Comparison of ENCODE assay signal across 33 cellular contexts in genomic region chr12:25531502-25532052, GRCh38.
"Had no signal": no experiment of that assay in that cellular context is flagged by ENCODE, and none has a peak within 500 bp of the region (broad histone marks: within the 10 kb centered on the region; RNA-seq: fewer than 3 reads in every experiment).

No MANE protein-coding gene starts in this region.

- ATAC-seq: activated CD8-positive, alpha-beta T cell treated with anti-CD3 and anti-CD28 coated beads for 36 hours; activated naive CD4-positive, alpha-beta T cell treated with anti-CD3 and anti-CD28 coated beads, Interleukin-2, amount 50 U/mL, for 72 hours; activated T-cell treated with anti-CD3 and anti-CD28 coated beads, Interleukin-2, amount 50 U/mL, for 4 hours; activated T-cell treated with anti-CD3 and anti-CD28 coated beads, Interleukin-2, amount 50 U/mL, for 72 hours; activated T-helper 17 cell treated with anti-CD3 and anti-CD28 coated beads, Interleukin-2, amount 50 U/mL, for 72 hours; body of pancreas had no signal

- H3K4me1 ChIP-seq: adrenal gland, body of pancreas, breast epithelium had no signal

- DNase-seq: activated B cell treated with CpG ODN at 0.5 μM for 24 hours; activated CD4-positive, alpha-beta memory T cell treated with anti-CD3 and anti-CD28 coated beads for 36 hours; activated CD4-positive, alpha-beta T cell treated with anti-CD3 and anti-CD28 coated beads for 4 hours; activated CD4-positive, alpha-beta T cell treated with anti-CD3 and anti-CD28 coated beads, Interleukin-2, amount 10 ng/mL, durations not matched to agents 24 days and 14 days; activated CD4-positive, alpha-beta T cell treated with anti-CD3 and anti-CD28 coated beads, Interleukin-2, amount 50 U/mL, for 1 hour; activated CD4-positive, alpha-beta T cell treated with anti-CD3 and anti-CD28 coated beads, Interleukin-2, amount 50 U/mL, for 4 hours; activated CD4-positive, CD25-positive, alpha-beta regulatory T cell treated with anti-CD3 and anti-CD28 coated beads, Interleukin-2, amount 50 U/mL, for 72 hours; activated CD8-positive, alpha-beta memory T cell treated with anti-CD3 and anti-CD28 coated beads, Interleukin-2, amount 50 U/mL, for 4 hours; activated CD8-positive, alpha-beta T cell treated with anti-CD3 and anti-CD28 coated beads for 36 hours; activated effector memory CD4-positive, alpha-beta T cell treated with anti-CD3 and anti-CD28 coated beads, Interleukin-2, amount 50 U/mL, for 16 hours; activated gamma-delta T cell treated with Interleukin-2 at 50 U/mL for 16 hours; activated naive CD4-positive, alpha-beta T cell; activated naive CD4-positive, alpha-beta T cell treated with anti-CD3 and anti-CD28 coated beads for 36 hours; activated naive CD4-positive, alpha-beta T cell treated with anti-CD3 and anti-CD28 coated beads, Interleukin-2, amount 50 U/mL, for 16 hours; activated naive CD8-positive, alpha-beta T cell treated with anti-CD3 and anti-CD28 coated beads for 36 hours; activated T-cell treated with anti-CD3 and anti-CD28 coated beads for 4 hours; activated T-cell treated with anti-CD3 and anti-CD28 coated beads, Interleukin-2, amount 50 U/mL, for 1 hour; activated T-cell treated with anti-CD3 and anti-CD28 coated beads, Interleukin-2, amount 50 U/mL, for 4 hours; activated T-cell treated with anti-CD3 and anti-CD28 coated beads, Interleukin-2, amount 50 U/mL, for 72 hours; adrenal gland; amniotic stem cell; aorta; body of pancreas; brain microvascular endothelial cell; cerebellar nuclear complex; T-helper 2 cell; T-helper 9 cell had no signal

- H3K36me3 ChIP-seq: adrenal gland, brain microvascular endothelial cell, breast epithelium had no signal

- H3K9me3 ChIP-seq: adrenal gland, body of pancreas, breast epithelium had no signal

- H3K4me3 ChIP-seq: adrenal gland, body of pancreas, breast epithelium had no signal

- H3K27ac ChIP-seq: adrenal gland, body of pancreas, brain microvascular endothelial cell, breast epithelium, VCaP had no signal

- FAIRE-seq: astrocyte, TTC549 had no signal
